Comparison of ENCODE assay signal across 9 cellular contexts in the genomic region with DNA sequence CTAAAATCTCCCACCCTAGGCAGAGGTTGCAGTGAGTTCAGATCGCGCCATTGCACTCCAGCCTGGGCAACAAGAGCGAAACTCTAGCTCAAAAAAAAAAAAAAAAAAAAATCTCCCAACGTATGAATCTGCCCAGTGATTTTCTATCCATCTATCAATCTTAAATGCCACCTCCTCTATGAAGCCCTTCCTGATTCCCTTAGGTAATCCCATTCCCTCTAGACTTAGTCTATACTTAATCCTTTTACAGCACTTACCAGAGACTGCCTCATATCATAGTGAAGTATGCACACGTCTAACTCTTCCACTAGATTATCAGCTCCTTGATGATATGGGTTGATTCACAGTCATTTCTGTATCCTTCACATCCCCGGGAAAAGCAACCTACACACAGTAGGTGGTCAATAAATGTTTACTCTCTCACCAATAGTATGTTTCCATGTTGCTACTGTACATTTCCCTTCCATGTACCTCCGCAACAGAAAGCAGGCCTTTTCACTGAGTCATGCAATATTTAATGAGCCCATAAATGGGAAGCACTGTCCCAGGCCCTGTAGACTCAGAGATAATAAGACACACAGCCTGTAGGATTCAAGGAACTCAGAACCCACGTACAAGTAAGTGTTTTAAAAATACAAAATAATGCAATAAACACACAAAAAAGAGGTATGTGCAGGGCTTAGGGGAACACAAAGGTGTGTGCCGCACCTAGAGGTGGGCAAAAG. TPM values are rescaled to one million over a fixed set of nuclear protein-coding genes. Genes with fewer than 3 reads are reported as not detected.
A peak's percentile ranks its signal among the peaks of the same experiment; 100 is the strongest.
DNase-seq lines count a peak whose midpoint lies in the region; ATAC-seq, FAIRE-seq and TF ChIP-seq lines count a peak whose summit lies in the region.
"Had no signal": no experiment of that assay in that cellular context is flagged by ENCODE, and none has a peak within 500 bp of the region (broad histone marks: within the 10 kb centered on the region; RNA-seq: fewer than 3 reads in every experiment).

No MANE protein-coding gene starts in this region.

- 0 out of 2 replicates have a peak overlapping the region, but pooled peaks have one; percentile 62 for H2AFZ ChIP-seq in KMS-11 (ENCODE audit: low read depth)

- H3K4me3 Mint-ChIP-seq in MCF 10A (ENCODE audit: unreplicated experiment) = peak overlapping the region; percentile 100

- H3K9me3 ChIP-seq in muscle layer of duodenum (ENCODE audit: control insufficient read depth in 1 of 2, low read length in 2 of 2) = no peaks in the 10 kb centered on the region

- H3K27me3 ChIP-seq in BJ (ENCODE audit: control insufficient read depth, insufficient read depth, low read length) = no peaks in the 10 kb centered on the region
- no peaks in the 10 kb centered on the region for H3K27me3 ChIP-seq in KMS-11 (ENCODE audit: insufficient read depth, low read depth)
- no peaks in the 10 kb centered on the region for H3K27me3 ChIP-seq in muscle layer of duodenum (ENCODE audit: low read depth, low read length)

- BruUV-seq in MCF 10A (replicated peaks; lab: Mats Ljungman, UMichigan) = no TSS peak

- H3K4me3 ChIP-seq in BJ (ENCODE audit: low read depth, low read length) (peak overlapping the region; percentile 97), KMS-11 (IDR thresholded peaks at IDR 0.05; ENCODE audit: insufficient read depth, low read depth, low read length) (no peak overlapping the region), muscle layer of duodenum (ENCODE audit: low read depth in 1 of 2, low read length in 2 of 2) (peak overlapping the region; percentile 87 to 98)

- TF ChIP-seq CTCF in BJ (IDR thresholded peaks at IDR 0.05; ENCODE audit: insufficient read depth, low read depth, low read length) (no peak), KMS-11 (conservative IDR thresholded peaks at IDR 0.05; ENCODE audit: low read depth, low read length) (no peak), MCF 10A (IDR thresholded peaks at IDR 0.05; ENCODE audit: unreplicated experiment) (no peak)

- H3K4me1 ChIP-seq in KMS-11 (ENCODE audit: low read depth, poor library complexity, severe bottlenecking) (peaks cover 17% of the 10 kb centered on the region), muscle layer of duodenum (ENCODE audit: control insufficient read depth in 1 of 2, insufficient read depth in 2 of 2, low read length in 2 of 2) (peaks cover 13 to 34% of the 10 kb centered on the region in 2 donors)

- ATAC-seq in HG02852 (IDR thresholded peaks at IDR 0.05; ENCODE audit: unreplicated experiment) = no peak

- peak overlapping the region; percentile 96 for H3K4me2 ChIP-seq in KMS-11

- peaks cover 23% of the 10 kb centered on the region for H3K4me1 Mint-ChIP-seq in MCF 10A (ENCODE audit: insufficient read depth, unreplicated experiment)

- H3K27ac Mint-ChIP-seq in MCF 10A (ENCODE audit: low read depth, unreplicated experiment) = peak overlapping the region; percentile 94

- intact Hi-C loops in MCF 10A (cut with micrococcal nuclease) = no loop called here

- H4K20me1 ChIP-seq in KMS-11 (ENCODE audit: insufficient read depth) = no peaks in the 10 kb centered on the region

- H3K9me3 Mint-ChIP-seq in MCF 10A (ENCODE audit: unreplicated experiment) = no peaks in the 10 kb centered on the region

- CTCF ChIA-PET in BJ (lab: Yijun Ruan, JAX) (interaction anchor here (1.0 kb wide), 1 partner anchor 52 kb away, joined by 3 read pairs; no protein-coding TSS in a partner anchor), MCF 10A (lab: Yijun Ruan, JAX) (no interaction called here)

- no peak for DNase-seq in BJ (ENCODE audit: low read depth)
- peak; percentile 9 for DNase-seq in MCF 10A (ENCODE audit: unreplicated experiment)
- DNase-seq in iPS-NIHi7 (ENCODE audit: extremely low spot score) = no peak
- no peak for DNase-seq in GM19239 (ENCODE audit: insufficient read length, low spot score)
- DNase-seq in NCI-H1930 (lab: John Stamatoyannopoulos, UW) = no peak
- DNase-seq: amniotic stem cell had no signal

- peak overlapping the region; percentile 62; the same call in 1 of the 2 replicates for H3K9ac ChIP-seq in KMS-11

- no peak for FAIRE-seq in GM19239 (lab: Jason Lieb, UNC)

- no peaks in the 10 kb centered on the region for H3K27me3 Mint-ChIP-seq in MCF 10A (ENCODE audit: insufficient read depth, unreplicated experiment)

- H3K27ac ChIP-seq in KMS-11 (peak overlapping the region; percentile 42; the same call in 1 of the 2 replicates), muscle layer of duodenum (ENCODE audit: low read length) (peak overlapping the region; percentile 73)

- peaks cover 31% of the 10 kb centered on the region for H3K79me2 ChIP-seq in KMS-11 (ENCODE audit: insufficient read depth, low read depth)

- H3K36me3 ChIP-seq in BJ (ENCODE audit: control insufficient read depth, insufficient read depth, low read length) (peaks cover 13% of the 10 kb centered on the region), KMS-11 (ENCODE audit: insufficient read depth) (no peaks in the 10 kb centered on the region; the same call in 1 of the 2 replicates), muscle layer of duodenum (ENCODE audit: control insufficient read depth in 1 of 2, insufficient read depth in 2 of 2, low read length in 2 of 2) (peaks cover 37 to 41% of the 10 kb centered on the region in 2 donors)

- POLR2A ChIA-PET in BJ (lab: Charles Lee) (no interaction called here), MCF 10A (lab: Yijun Ruan, JAX) (interaction anchor here (0.6 to 3.1 kb wide), 6 partner anchors 9 to 402 kb away, joined by 3 to 19 read pairs (median 6); no protein-coding TSS in a partner anchor)

- peaks cover 65% of the 10 kb centered on the region for H3K36me3 Mint-ChIP-seq in MCF 10A (ENCODE audit: insufficient read depth, unreplicated experiment)

RNA-seq across cellular contexts. Expression of a gene that starts 1.2 kb away (rescaled TPM):
- 27.6 and 42.5 TPM in 2 replicates for polyA plus RNA-seq in BJ (2011; rRNA removed)
- polyA minus RNA-seq in BJ (2011; rRNA and poly(A)+ RNA removed) = 45.5 and 67.2 TPM in 2 replicates
- 57.7 and 70.6 TPM in 2 replicates for total RNA-seq in MCF 10A (2022)

RNA-seq across cellular contexts. Expression of a gene that starts 1.4 kb away (rescaled TPM):
- 9.8 and 19.8 TPM in 2 replicates for polyA plus RNA-seq in BJ (2011; rRNA removed)
- polyA minus RNA-seq in BJ (2011; rRNA and poly(A)+ RNA removed) = 7.8 and 8.6 TPM in 2 replicates
- total RNA-seq in MCF 10A (2022) = 18.5 and 19.6 TPM in 2 replicates
